ENCODE assay signal across 1 cellular context in genomic region chr14:24323341-24323740, GRCh38.
TF ChIP-seq lines count a peak whose summit lies in the region.

No MANE protein-coding gene starts in this region.

TF ChIP-seq in HepG2, 621 proteins besides CTCF, POLR2A, EP300 and RAD21:
- TF ChIP-seq ZNF205 (CRISPR knock-in tag; IDR thresholded peaks at IDR 0.05) (no peak), RBM39 (IDR thresholded peaks at IDR 0.05; ENCODE audit: low read depth, low read length, poor library complexity, severe bottlenecking) (no peak), CERS6 (CRISPR knock-in tag; IDR thresholded peaks at IDR 0.05) (no peak)
TF ChIP-seq in HepG2: peak in this region for 0.
